Comparison of ENCODE assay signal across 15 cellular contexts in genomic region chr1:173415490-173415889, GRCh38.
DNase-seq lines count a peak whose midpoint lies in the region; ATAC-seq and TF ChIP-seq lines count a peak whose summit lies in the region.
"Had no signal": no experiment of that assay in that cellular context is flagged by ENCODE, and none has a peak within 500 bp of the region (broad histone marks: within the 10 kb centered on the region; RNA-seq: fewer than 3 reads in every experiment).

No MANE protein-coding gene starts in this region.

- WGBS in adrenal gland, 4 donors: 82 to 99% (median 91%) methylated on average over 3 of the region's 3 CpGs

- ATAC-seq in GM18861 (IDR thresholded peaks at IDR 0.05; ENCODE audit: unreplicated experiment) (peak; percentile 29), GM21529 (IDR thresholded peaks at IDR 0.05; ENCODE audit: unreplicated experiment) (peak; percentile 35), HG03139 (IDR thresholded peaks at IDR 0.05; ENCODE audit: unreplicated experiment) (peak; percentile 26), memory B cell (ENCODE audit: low read depth) (peak; percentile 28)
- ATAC-seq: gastroesophageal sphincter, HCT116 had no signal

- H3K27ac ChIP-seq in adrenal gland: no peak overlapping the region
- H3K27ac ChIP-seq: gastroesophageal sphincter, neutrophil had no signal

- no peaks in the 10 kb centered on the region for H3K9me3 ChIP-seq in adrenal gland (replicated peaks in 1 of 3)
- H3K9me3 ChIP-seq: gastroesophageal sphincter, neutrophil had no signal

- no peaks in the 10 kb centered on the region for H3K27me3 Mint-ChIP-seq in memory B cell
- H3K27me3 Mint-ChIP-seq: dendritic cell treated with granulocyte-macrophage colony-stimulating factor and Interleukin-4, amounts not matched to agents 40 ng/mL and 50 ng/mL, for 4 days had no signal

- TF ChIP-seq CTCF in foreskin fibroblast (IDR thresholded peaks at IDR 0.05; ENCODE audit: low read depth, low read length): no peak
- no peak for TF ChIP-seq CTCF in adrenal gland (IDR thresholded peaks at IDR 0.05)

- H3K4me3 ChIP-seq in foreskin fibroblast (ENCODE audit: low read depth in 1 of 2, low read length in 2 of 2) (no peak overlapping the region), adrenal gland (no peak overlapping the region)
- H3K4me3 ChIP-seq: gastroesophageal sphincter had no signal

- peak overlapping the region; percentile 98 for H3K27ac Mint-ChIP-seq in memory B cell
- H3K27ac Mint-ChIP-seq: dendritic cell treated with granulocyte-macrophage colony-stimulating factor and Interleukin-4, amounts not matched to agents 40 ng/mL and 50 ng/mL, for 4 days had no signal

- no peaks in the 10 kb centered on the region for H3K36me3 ChIP-seq in adrenal gland (replicated peaks in 1 of 2)

- H3K36me3 Mint-ChIP-seq in memory B cell: peaks cover 3% of the 10 kb centered on the region

- TF ChIP-seq POLR2A in adrenal gland (IDR thresholded peaks at IDR 0.05): no peak

- DNase-seq in memory B cell (ENCODE audit: low spot score in 2 of 2): no peak
- DNase-seq in foreskin fibroblast: no peak
- no peak for DNase-seq in adrenal gland
- no peak for DNase-seq in UCSD-AML1 (lab: John Stamatoyannopoulos, UW; ENCODE audit: unreplicated experiment)
- DNase-seq in epidermal melanocyte (ENCODE audit: insufficient read length, low spot score): no peak
- DNase-seq: NCI-H1930; stimulated activated CD8-positive, alpha-beta memory T cell treated with anti-CD3 and anti-CD28 coated beads, Interleukin-4, amount 100 ng/mL, for 48 hours; T-helper 2 cell had no signal

- peaks cover 72% of the 10 kb centered on the region for H3K4me1 Mint-ChIP-seq in memory B cell

- intact Hi-C loops in adrenal gland (cut with DNase I): loop anchor here in 1 of 2 donors (10.0 kb wide), 1 partner anchor 161 kb away; no protein-coding TSS in a partner anchor

- H3K4me3 Mint-ChIP-seq in memory B cell: peak overlapping the region; percentile 74
- H3K4me3 Mint-ChIP-seq: dendritic cell treated with granulocyte-macrophage colony-stimulating factor and Interleukin-4, amounts not matched to agents 40 ng/mL and 50 ng/mL, for 4 days had no signal

- no peaks in the 10 kb centered on the region for H3K9me3 Mint-ChIP-seq in memory B cell
- H3K9me3 Mint-ChIP-seq: dendritic cell treated with granulocyte-macrophage colony-stimulating factor and Interleukin-4, amounts not matched to agents 40 ng/mL and 50 ng/mL, for 4 days had no signal

- no peaks in the 10 kb centered on the region for H3K27me3 ChIP-seq in adrenal gland
- H3K27me3 ChIP-seq: gastroesophageal sphincter, neutrophil had no signal

- H3K4me1 ChIP-seq in adrenal gland (replicated peaks in 1 of 2): peaks cover 7 to 9% of the 10 kb centered on the region in 2 donors
